28 cellular contexts compared by ENCODE assay signal in the genomic region with DNA sequence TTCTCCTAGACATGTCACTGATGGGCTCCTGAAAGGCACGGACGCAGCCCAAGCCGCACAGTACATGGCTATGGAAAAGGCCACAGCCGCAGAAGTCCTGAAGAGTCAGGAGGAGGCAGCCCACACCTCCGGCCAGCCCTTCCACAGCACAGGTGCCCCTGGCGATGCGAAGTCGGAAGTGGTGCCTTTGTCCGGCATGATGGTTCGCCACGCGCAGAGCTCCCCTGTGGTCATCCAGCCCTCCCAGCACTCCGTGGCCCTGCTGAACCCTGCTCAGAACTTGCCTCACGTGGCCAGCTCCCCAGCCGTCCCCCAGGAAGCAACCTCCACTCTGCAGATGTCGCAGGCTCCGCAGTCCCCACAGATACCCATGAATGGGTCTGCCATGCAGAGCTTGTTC.
"Had no signal": no experiment of that assay in that cellular context is flagged by ENCODE, and none has a peak within 500 bp of the region (broad histone marks: within the 10 kb centered on the region; RNA-seq: fewer than 3 reads in every experiment).

No MANE protein-coding gene starts in this region.

- H3K36me3 ChIP-seq: neural progenitor cell, neutrophil, thoracic aorta, uterus had no signal

- DNase-seq: naive thymus-derived CD4-positive, alpha-beta T cell; natural killer cell; nucleus accumbens; psoas muscle; right cardiac atrium; spleen; stimulated activated CD4-positive, alpha-beta T cell treated with anti-CD3 and anti-CD28 coated beads, Interleukin-12 subunit alpha, Interleukin-12 subunit beta, amount 100 ng/mL, for 4 hours; stimulated activated CD4-positive, alpha-beta T cell treated with anti-CD3 and anti-CD28 coated beads, Interleukin-1b, Interleukin-23, amount 100 ng/mL, for 48 hours; stimulated activated CD4-positive, alpha-beta T cell treated with anti-CD3 and anti-CD28 coated beads, Interleukin-4, amount 100 ng/mL, for 1 hour; stimulated activated CD4-positive, alpha-beta T cell treated with anti-CD3 and anti-CD28 coated beads, Interleukin-4, amount 100 ng/mL, for 4 hours; stimulated activated CD8-positive, alpha-beta memory T cell treated with anti-CD3 and anti-CD28 coated beads, Interleukin-4, amount 100 ng/mL, for 48 hours; stimulated activated naive B cell treated with anti-CD40 and anti-IgM and Interleukin-4, amounts not matched to agents 10 μg/mL and 1 μg/mL and 100 μg/mL, for 72 hours; stimulated activated naive CD4-positive, alpha-beta T cell treated with Interleukin-2 at 50 U/mL for 16 hours; stomach; thyroid gland; trophoblast cell; uterus had no signal

- ATAC-seq: naive thymus-derived CD4-positive, alpha-beta T cell; natural killer cell; pancreas; psoas muscle; right cardiac atrium; sciatic nerve; stimulated activated naive B cell treated with anti-CD40 and anti-IgM and Interleukin-4, amounts not matched to agents 10 μg/mL and 1 μg/mL and 100 μg/mL, for 72 hours had no signal

- H3K9ac ChIP-seq: neural progenitor cell had no signal

- H3K27me3 ChIP-seq: neural progenitor cell, pancreas, stomach, thyroid gland, tibial nerve, upper lobe of left lung, uterus had no signal

- H3K4me3 Mint-ChIP-seq: naive thymus-derived CD4-positive, alpha-beta T cell; natural killer cell; nephron; neural progenitor cell; stimulated activated naive B cell treated with anti-CD40 and anti-IgM and Interleukin-4, amounts not matched to agents 10 μg/mL and 1 μg/mL and 100 μg/mL, for 72 hours; stimulated activated naive CD8-positive, alpha-beta T cell treated with anti-CD3 and anti-CD28 coated beads, Interleukin-15, Interleukin-2, amounts not matched to agents 100 ng/mL and 50 ng/mL, for 24 hours had no signal

- H3K9me3 Mint-ChIP-seq: natural killer cell; neural progenitor cell; stimulated activated naive CD8-positive, alpha-beta T cell treated with anti-CD3 and anti-CD28 coated beads, Interleukin-15, Interleukin-2, amounts not matched to agents 100 ng/mL and 50 ng/mL, for 24 hours had no signal

- H3K9me3 ChIP-seq: neutrophil, pancreas, psoas muscle, spleen, stomach, thoracic aorta, thyroid gland, tibial nerve, upper lobe of left lung, uterus had no signal

- H3K36me3 Mint-ChIP-seq: naive thymus-derived CD4-positive, alpha-beta T cell; natural killer cell; stimulated activated naive B cell treated with anti-CD40 and anti-IgM and Interleukin-4, amounts not matched to agents 10 μg/mL and 1 μg/mL and 100 μg/mL, for 72 hours had no signal

- H3K27ac ChIP-seq: neural progenitor cell, neutrophil, pancreas, psoas muscle, skin epidermis, spleen, stomach, thoracic aorta, thyroid gland, tibial nerve, upper lobe of left lung, uterus had no signal

- H2AFZ ChIP-seq: neural progenitor cell had no signal

- H3K27ac Mint-ChIP-seq: natural killer cell; nephron; neural progenitor cell; stimulated activated naive B cell treated with anti-CD40 and anti-IgM and Interleukin-4, amounts not matched to agents 10 μg/mL and 1 μg/mL and 100 μg/mL, for 72 hours; stimulated activated naive CD8-positive, alpha-beta T cell treated with anti-CD3 and anti-CD28 coated beads, Interleukin-15, Interleukin-2, amounts not matched to agents 100 ng/mL and 50 ng/mL, for 24 hours had no signal

- H3K4me2 ChIP-seq: neural progenitor cell, smooth muscle cell had no signal

- H3K4me1 ChIP-seq: pancreas, psoas muscle, thyroid gland, tibial nerve, uterus had no signal

- H3K4me3 ChIP-seq: neural progenitor cell, pancreas, psoas muscle, skin epidermis, smooth muscle cell, spleen, stomach, thoracic aorta, thyroid gland, tibial nerve, upper lobe of left lung, uterus had no signal
